ENCODE assay signal across 1 cellular context in the genomic region with DNA sequence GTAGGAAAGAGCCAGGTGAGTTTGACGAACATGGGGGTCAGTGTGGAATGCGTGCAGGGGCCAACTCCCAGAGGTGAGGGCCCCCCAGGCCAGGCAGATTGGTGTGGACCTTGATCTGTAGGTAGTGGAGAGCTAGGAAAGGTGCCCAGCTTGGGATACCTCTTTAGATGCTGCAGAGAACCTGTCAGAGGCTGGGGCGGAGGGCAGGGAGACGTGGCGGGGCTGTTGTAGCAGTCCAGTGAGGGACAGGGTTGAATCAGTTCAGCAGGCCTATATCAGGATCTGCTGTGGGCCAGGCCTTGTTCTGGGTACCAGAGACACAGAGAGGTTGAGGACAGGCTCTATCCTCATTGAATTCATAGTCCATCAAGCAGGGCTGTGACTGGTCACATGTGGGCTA.
TF ChIP-seq lines count a peak whose summit lies in the region.

No MANE protein-coding gene starts in this region.

TF ChIP-seq in WTC11, 78 proteins besides CTCF, POLR2A, EP300 and RAD21 (continued from another document):
- TF ChIP-seq, protein P1, sequence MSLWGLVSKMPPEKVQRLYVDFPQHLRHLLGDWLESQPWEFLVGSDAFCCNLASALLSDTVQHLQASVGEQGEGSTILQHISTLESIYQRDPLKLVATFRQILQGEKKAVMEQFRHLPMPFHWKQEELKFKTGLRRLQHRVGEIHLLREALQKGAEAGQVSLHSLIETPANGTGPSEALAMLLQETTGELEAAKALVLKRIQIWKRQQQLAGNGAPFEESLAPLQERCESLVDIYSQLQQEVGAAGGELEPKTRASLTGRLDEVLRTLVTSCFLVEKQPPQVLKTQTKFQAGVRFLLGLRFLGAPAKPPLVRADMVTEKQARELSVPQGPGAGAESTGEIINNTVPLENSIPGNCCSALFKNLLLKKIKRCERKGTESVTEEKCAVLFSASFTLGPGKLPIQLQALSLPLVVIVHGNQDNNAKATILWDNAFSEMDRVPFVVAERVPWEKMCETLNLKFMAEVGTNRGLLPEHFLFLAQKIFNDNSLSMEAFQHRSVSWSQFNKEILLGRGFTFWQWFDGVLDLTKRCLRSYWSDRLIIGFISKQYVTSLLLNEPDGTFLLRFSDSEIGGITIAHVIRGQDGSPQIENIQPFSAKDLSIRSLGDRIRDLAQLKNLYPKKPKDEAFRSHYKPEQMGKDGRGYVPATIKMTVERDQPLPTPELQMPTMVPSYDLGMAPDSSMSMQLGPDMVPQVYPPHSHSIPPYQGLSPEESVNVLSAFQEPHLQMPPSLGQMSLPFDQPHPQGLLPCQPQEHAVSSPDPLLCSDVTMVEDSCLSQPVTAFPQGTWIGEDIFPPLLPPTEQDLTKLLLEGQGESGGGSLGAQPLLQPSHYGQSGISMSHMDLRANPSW (CRISPR knock-in tag; conservative IDR thresholded peaks at IDR 0.05; ENCODE audit: low read depth), result no peak
- no peak for TF ChIP-seq TEAD4 (CRISPR knock-in tag; IDR thresholded peaks at IDR 0.05)
- TF ChIP-seq ZNF121 (CRISPR knock-in tag; IDR thresholded peaks at IDR 0.05), result no peak
- TF ChIP-seq ZBTB21 (CRISPR knock-in tag; IDR thresholded peaks at IDR 0.05; ENCODE audit: borderline replicate concordance), result no peak
- TF ChIP-seq TCF7 (CRISPR knock-in tag; IDR thresholded peaks at IDR 0.05; ENCODE audit: low read depth), result no peak
- TF ChIP-seq, protein P2, sequence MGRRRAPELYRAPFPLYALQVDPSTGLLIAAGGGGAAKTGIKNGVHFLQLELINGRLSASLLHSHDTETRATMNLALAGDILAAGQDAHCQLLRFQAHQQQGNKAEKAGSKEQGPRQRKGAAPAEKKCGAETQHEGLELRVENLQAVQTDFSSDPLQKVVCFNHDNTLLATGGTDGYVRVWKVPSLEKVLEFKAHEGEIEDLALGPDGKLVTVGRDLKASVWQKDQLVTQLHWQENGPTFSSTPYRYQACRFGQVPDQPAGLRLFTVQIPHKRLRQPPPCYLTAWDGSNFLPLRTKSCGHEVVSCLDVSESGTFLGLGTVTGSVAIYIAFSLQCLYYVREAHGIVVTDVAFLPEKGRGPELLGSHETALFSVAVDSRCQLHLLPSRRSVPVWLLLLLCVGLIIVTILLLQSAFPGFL (CRISPR knock-in tag; IDR thresholded peaks at IDR 0.05; ENCODE audit: borderline replicate concordance), result no peak
- TF ChIP-seq TP53 (CRISPR knock-in tag; IDR thresholded peaks at IDR 0.05), result no peak
- no peak for TF ChIP-seq KAT7 (CRISPR knock-in tag; IDR thresholded peaks at IDR 0.05; ENCODE audit: borderline replicate concordance)
- no peak for TF ChIP-seq OVOL2 (CRISPR knock-in tag; IDR thresholded peaks at IDR 0.05; ENCODE audit: borderline replicate concordance)
TF ChIP-seq in WTC11: peak in this region for 0.
